ENCODE assay signal across 9 cellular contexts in genomic region chr16:70703041-70703834, GRCh38. TPM values are rescaled to one million over a fixed set of nuclear protein-coding genes. Genes with fewer than 3 reads are reported as not detected.
DNase-seq lines count a peak whose midpoint lies in the region; ATAC-seq and TF ChIP-seq lines count a peak whose summit lies in the region.
"Had no signal": no experiment of that assay in that cellular context is flagged by ENCODE, and none has a peak within 500 bp of the region (broad histone marks: within the 10 kb centered on the region; RNA-seq: fewer than 3 reads in every experiment).

No MANE protein-coding gene starts in this region.

- H3K27ac Mint-ChIP-seq in mesothelial cell of epicardium = peak overlapping the region; percentile 93
- no peak overlapping the region for H3K27ac Mint-ChIP-seq in activated CD4-positive, alpha-beta memory T cell treated with anti-CD3 and anti-CD28 coated beads for 36 hours

- H3K4me3 ChIP-seq in coronary artery = no peak overlapping the region

- peak overlapping the region; percentile 95 to 96 for H3K27ac ChIP-seq in coronary artery

- H3K4me1 Mint-ChIP-seq in mesothelial cell of epicardium = peaks cover 54% of the 10 kb centered on the region
- H3K4me1 Mint-ChIP-seq in activated CD4-positive, alpha-beta memory T cell treated with anti-CD3 and anti-CD28 coated beads for 36 hours (ENCODE audit: low read depth) = no peaks in the 10 kb centered on the region

- H3K36me3 Mint-ChIP-seq in mesothelial cell of epicardium = no peaks in the 10 kb centered on the region
- peaks cover 4% of the 10 kb centered on the region for H3K36me3 Mint-ChIP-seq in activated CD4-positive, alpha-beta memory T cell treated with anti-CD3 and anti-CD28 coated beads for 36 hours

- no peaks in the 10 kb centered on the region for H3K9me3 Mint-ChIP-seq in mesothelial cell of epicardium
- H3K9me3 Mint-ChIP-seq in activated CD4-positive, alpha-beta memory T cell treated with anti-CD3 and anti-CD28 coated beads for 36 hours = no peaks in the 10 kb centered on the region

- no peak overlapping the region for H3K4me3 Mint-ChIP-seq in mesothelial cell of epicardium
- H3K4me3 Mint-ChIP-seq in activated CD4-positive, alpha-beta memory T cell treated with anti-CD3 and anti-CD28 coated beads for 36 hours = no peak overlapping the region

- ATAC-seq in Right ventricle myocardium inferior (peak; percentile 49), left lobe of liver (no peak), GM21717 (IDR thresholded peaks at IDR 0.05; ENCODE audit: unreplicated experiment) (no peak)

- TF ChIP-seq CTCF in coronary artery (IDR thresholded peaks at IDR 0.05) (no peak), mesothelial cell of epicardium (IDR thresholded peaks at IDR 0.05; ENCODE audit: unreplicated experiment) (peak; percentile 52)

- intact Hi-C loops in Right ventricle myocardium inferior (cut with DNase I) (no loop called here), cardiac septum (cut with DNase I) (no loop called here)
- intact Hi-C loops in activated CD4-positive, alpha-beta memory T cell treated with anti-CD3 and anti-CD28 coated beads for 36 hours (cut with micrococcal nuclease) = no loop called here

- CTCF ChIA-PET in activated CD4-positive, alpha-beta memory T cell treated with anti-CD3 and anti-CD28 coated beads for 36 hours (lab: Charles Lee) = no interaction called here

- H3K27me3 Mint-ChIP-seq in mesothelial cell of epicardium (ENCODE audit: low read depth) = no peaks in the 10 kb centered on the region
- H3K27me3 Mint-ChIP-seq in activated CD4-positive, alpha-beta memory T cell treated with anti-CD3 and anti-CD28 coated beads for 36 hours = no peaks in the 10 kb centered on the region

- no peak for DNase-seq in Right ventricle myocardium inferior (ENCODE audit: missing footprints)
- DNase-seq in cardiac septum (ENCODE audit: low spot score) = no peak
- DNase-seq in coronary artery (ENCODE audit: low spot score) = peak; percentile 93
- DNase-seq in mesothelial cell of epicardium (ENCODE audit: low spot score in 2 of 2, unreplicated experiment in 2 of 2) = no peak
- no peak for DNase-seq in left lobe of liver (ENCODE audit: low spot score)
- DNase-seq in NCI-H526 treated with DMSO at 0.1 percent for 48 hours (lab: John Stamatoyannopoulos, UW) = no peak
- no peak for DNase-seq in activated CD4-positive, alpha-beta memory T cell treated with anti-CD3 and anti-CD28 coated beads for 36 hours

- POLR2A ChIA-PET in activated CD4-positive, alpha-beta memory T cell treated with anti-CD3 and anti-CD28 coated beads for 36 hours (lab: Charles Lee) = interaction anchor here (0.6 kb wide), 1 partner anchor 42 kb away, joined by 3 read pairs; no protein-coding TSS in a partner anchor

RNA-seq across cellular contexts. Expression of gene MTSS2, which starts 17.4 kb away (rescaled TPM):
- total RNA-seq in Right ventricle myocardium inferior (88.4 TPM), cardiac septum (63.4 TPM), mesothelial cell of epicardium (100 to 104 TPM (median 102 TPM) in 3 replicates), left lobe of liver (58.1 TPM)
- 1 to 10 TPM in 1 of 2 experiments, under 1 TPM in 1; 0.29 to 1.1 TPM for total RNA-seq in activated CD4-positive, alpha-beta memory T cell treated with anti-CD3 and anti-CD28 coated beads for 36 hours

RNA-seq across cellular contexts. Expression of gene IL34, which starts 56.9 kb away (rescaled TPM):
- total RNA-seq in Right ventricle myocardium inferior = 2.0 TPM
- 1.2 TPM for total RNA-seq in cardiac septum
- 1.3 to 2.1 TPM (median 1.4 TPM) in 3 replicates for total RNA-seq in mesothelial cell of epicardium
- 0.58 TPM for total RNA-seq in left lobe of liver
- total RNA-seq in activated CD4-positive, alpha-beta memory T cell treated with anti-CD3 and anti-CD28 coated beads for 36 hours = not detected
- total RNA-seq: OCI-LY7 had no signal

Comparison
In these comparisons a context has a peak if more than half of its experiments do, and no peak if none do; other contexts are left out.
1. RNA of gene MTSS2, which starts 17.4 kb away (total RNA-seq): 100 to 104 TPM in mesothelial cell of epicardium, 88.4 TPM in Right ventricle myocardium inferior (single experiment), 63.4 TPM in cardiac septum (single experiment) and 58.1 TPM in left lobe of liver (single experiment); 0.29 to 1.1 TPM in activated CD4-positive, alpha-beta memory T cell treated with anti-CD3 and anti-CD28 coated beads for 36 hours; every median in the first group is over 10 times any median in the second.